In genomic region chr16:47141773-47142468, GRCh38 we compare ENCODE assay signal across 8 cellular contexts. TPM values are rescaled to one million over a fixed set of nuclear protein-coding genes. Genes with fewer than 3 reads are reported as not detected.
DNase-seq lines count a peak whose midpoint lies in the region; ATAC-seq and TF ChIP-seq lines count a peak whose summit lies in the region.

No MANE protein-coding gene starts in this region.

- no peaks in the 10 kb centered on the region for H3K4me1 ChIP-seq in colonic mucosa

- H3K36me3 Mint-ChIP-seq in activated CD4-positive, alpha-beta T cell treated with anti-CD3 and anti-CD28 coated beads for 36 hours (ENCODE audit: low read depth) = no peaks in the 10 kb centered on the region

- ATAC-seq in GM19043 (IDR thresholded peaks at IDR 0.05; ENCODE audit: low read depth, unreplicated experiment) (peak; percentile 52), HG03354 (IDR thresholded peaks at IDR 0.05; ENCODE audit: poor library complexity, severe bottlenecking, unreplicated experiment) (peak; percentile 61)
- ATAC-seq in activated CD4-positive, alpha-beta T cell treated with anti-CD3 and anti-CD28 coated beads for 36 hours = peak; percentile 79

- peaks cover 21% of the 10 kb centered on the region for H3K27me3 Mint-ChIP-seq in activated CD4-positive, alpha-beta T cell treated with anti-CD3 and anti-CD28 coated beads for 36 hours

- POLR2A ChIA-PET in BJ (lab: Charles Lee) = interaction anchor here (0.6 kb wide), 1 partner anchor 1034 kb away, joined by 3 read pairs; no protein-coding TSS in a partner anchor
- POLR2A ChIA-PET in activated CD4-positive, alpha-beta T cell treated with anti-CD3 and anti-CD28 coated beads for 36 hours (lab: Charles Lee) = interaction anchor here (0.6 to 1.4 kb wide), 3 partner anchors 24 to 319 kb away, joined by 3 to 5 read pairs (median 3); partner anchors contain the start of genes ITFG1 and PHKB

- H3K36me3 ChIP-seq in BJ (ENCODE audit: control insufficient read depth, insufficient read depth, low read length) (no peaks in the 10 kb centered on the region), colonic mucosa (no peaks in the 10 kb centered on the region)

- no peaks in the 10 kb centered on the region for H3K9me3 ChIP-seq in colonic mucosa

- CTCF ChIA-PET in BJ (lab: Yijun Ruan, JAX) = interaction anchor here (0.5 to 6.1 kb wide), 56 partner anchors 8 to 1498 kb away, joined by 3 to 69 read pairs (median 4); partner anchors contain the start of gene ABCC12
- CTCF ChIA-PET in activated CD4-positive, alpha-beta T cell treated with anti-CD3 and anti-CD28 coated beads for 36 hours (lab: Charles Lee) = interaction anchor here (0.6 to 2.9 kb wide), 48 partner anchors 8 to 1488 kb away, joined by 3 to 24 read pairs (median 4); partner anchors contain the start of genes DNAJA2, ITFG1 and PHKB

- no peaks in the 10 kb centered on the region for H3K9me3 Mint-ChIP-seq in activated CD4-positive, alpha-beta T cell treated with anti-CD3 and anti-CD28 coated beads for 36 hours (ENCODE audit: low read depth)

- H3K27me3 ChIP-seq in BJ (ENCODE audit: control insufficient read depth, insufficient read depth, low read length) (no peaks in the 10 kb centered on the region), colonic mucosa (no peaks in the 10 kb centered on the region)

- DNase-seq in BJ (ENCODE audit: low read depth) (peak; percentile 17), NCI-H446 treated with DMSO at 0.1 percent for 48 hours (lab: John Stamatoyannopoulos, UW) (peak; percentile 24), colonic mucosa (peak; percentile 92), left kidney (ENCODE audit: low read depth, low spot score) (peak; percentile 97)
- peak; percentile 91 for DNase-seq in activated CD4-positive, alpha-beta T cell treated with anti-CD3 and anti-CD28 coated beads for 36 hours
- peak; percentile 73 for DNase-seq in stimulated activated CD4-positive, alpha-beta T cell treated with anti-CD3 and anti-CD28 coated beads, Interleukin-2, amount 100 ng/mL, for 4 hours (ENCODE audit: low read depth)

- intact Hi-C loops in activated CD4-positive, alpha-beta T cell treated with anti-CD3 and anti-CD28 coated beads for 36 hours (cut with DNase I, micrococcal nuclease) = loop anchor here (1.0 to 10.0 kb wide), 18 partner anchors 27 to 1489 kb away; partner anchors contain the start of genes ABCC11 (in 1 of the 2), DNAJA2 (in 1 of the 2), GPT2 (in 1 of the 2) and ITFG1 (in 1 of the 2)
- intact Hi-C loops in colonic mucosa (cut with DNase I) = loop anchor here (5.0 to 10.0 kb wide), 3 partner anchors 107 to 1015 kb away; partner anchors contain the start of gene ABCC12

- peak overlapping the region in 1 of 2 donors; percentile 14 for H3K9ac ChIP-seq in colonic mucosa (ENCODE audit: low read depth in 2 of 2, low read length in 2 of 2)

- no peak overlapping the region for H3K27ac ChIP-seq in colonic mucosa

- TF ChIP-seq CTCF in BJ (IDR thresholded peaks at IDR 0.05; ENCODE audit: insufficient read depth, low read depth, low read length) = peak; percentile 98
- TF ChIP-seq CTCF in colonic mucosa (IDR thresholded peaks at IDR 0.05) = peak; percentile 91

- peaks cover 35% of the 10 kb centered on the region for H3K4me1 Mint-ChIP-seq in activated CD4-positive, alpha-beta T cell treated with anti-CD3 and anti-CD28 coated beads for 36 hours

- H3K4me3 Mint-ChIP-seq in activated CD4-positive, alpha-beta T cell treated with anti-CD3 and anti-CD28 coated beads for 36 hours = peak overlapping the region; percentile 75

- H3K27ac Mint-ChIP-seq in activated CD4-positive, alpha-beta T cell treated with anti-CD3 and anti-CD28 coated beads for 36 hours = peak overlapping the region; percentile 58

- H3K4me3 ChIP-seq in BJ (ENCODE audit: low read depth, low read length) (peak overlapping the region; percentile 55), colonic mucosa (peak overlapping the region; percentile 51)

RNA-seq across cellular contexts. Expression of gene NETO2, which starts 1.8 kb away (rescaled TPM):
- polyA plus RNA-seq in BJ (2011; rRNA removed) = 14.4 and 23.1 TPM in 2 replicates
- 5.5 and 12.3 TPM in 2 replicates for polyA minus RNA-seq in BJ (2011; rRNA and poly(A)+ RNA removed)
- total RNA-seq in activated CD4-positive, alpha-beta T cell treated with anti-CD3 and anti-CD28 coated beads for 36 hours = 1 to 10 TPM; 4.4 to 5.7 TPM
- total RNA-seq in colonic mucosa = 10 to 100 TPM in 1 of 2 donors, 1 to 10 TPM in 1; 3.6 to 19.0 TPM

Comparison
In these comparisons a context has a peak if more than half of its experiments do, and no peak if none do; other contexts are left out.
1. DNase-seq: peak in every context shown above with its lines; median percentile 97 in left kidney; 92 in colonic mucosa; 91 in activated CD4-positive, alpha-beta T cell treated with anti-CD3 and anti-CD28 coated beads for 36 hours; 73 in stimulated activated CD4-positive, alpha-beta T cell treated with anti-CD3 and anti-CD28 coated beads, Interleukin-2, amount 100 ng/mL, for 4 hours; 24 in NCI-H446 treated with DMSO at 0.1 percent for 48 hours; 17 in BJ.